Comparison of ENCODE assay signal across 12 cellular contexts in the genomic region with DNA sequence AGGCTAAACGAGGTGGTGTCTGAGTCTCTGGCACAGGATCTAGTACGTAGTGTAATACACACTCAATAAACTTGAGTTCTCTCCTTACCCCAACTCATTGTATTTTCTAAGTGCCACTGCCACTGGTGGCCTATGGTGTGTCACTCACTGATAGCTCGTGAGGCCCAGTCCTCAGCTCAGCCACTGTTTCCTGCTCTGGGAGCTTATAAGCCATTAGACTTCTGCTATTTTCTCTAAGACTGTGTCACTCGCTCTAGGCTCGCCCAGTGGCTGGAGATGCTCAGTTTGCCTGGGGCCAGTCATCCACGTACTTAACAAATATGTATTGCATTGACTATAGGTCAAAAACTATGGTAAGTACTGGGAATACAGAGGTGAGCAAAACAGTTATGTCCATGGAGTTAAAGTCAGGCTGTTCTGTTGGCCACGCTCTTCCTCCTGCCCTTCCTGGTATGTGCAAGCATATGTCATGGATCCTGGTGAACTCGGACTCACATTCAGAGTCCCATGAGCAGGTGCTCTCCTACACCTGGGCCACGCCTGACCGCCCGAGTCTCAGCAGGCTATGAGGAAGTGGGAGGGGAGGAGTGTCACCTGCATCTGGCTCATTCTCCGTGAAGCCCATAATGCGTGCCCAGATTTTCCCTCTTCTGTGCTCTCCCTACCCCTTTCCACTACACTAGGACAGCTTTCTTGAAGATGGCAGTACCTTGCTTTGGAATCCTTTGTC. TPM values are rescaled to one million over a fixed set of nuclear protein-coding genes. Genes with fewer than 3 reads are reported as not detected.
A peak's percentile ranks its signal among the peaks of the same experiment; 100 is the strongest.
DNase-seq lines count a peak whose midpoint lies in the region; ATAC-seq and TF ChIP-seq lines count a peak whose summit lies in the region.
"Had no signal": no experiment of that assay in that cellular context is flagged by ENCODE, and none has a peak within 500 bp of the region (broad histone marks: within the 10 kb centered on the region; RNA-seq: fewer than 3 reads in every experiment).

No MANE protein-coding gene starts in this region.

- ATAC-seq in T-cell (replicated peaks in 1 of 4), result no peak
- peak; percentile 60 for ATAC-seq in esophagus mucosa
- no peak for ATAC-seq in HG03354 (IDR thresholded peaks at IDR 0.05; ENCODE audit: poor library complexity, severe bottlenecking, unreplicated experiment)
- ATAC-seq: body of pancreas, HepG2 had no signal

- no peak overlapping the region for H3K27ac Mint-ChIP-seq in CD14-positive monocyte
- peak overlapping the region; percentile 54 to 71 for H3K27ac Mint-ChIP-seq in T-cell

- POLR2A ChIA-PET in T-cell (lab: Charles Lee), result interaction anchor here in 1 of 2 donors (0.8 kb wide), 1 partner anchor 10 kb away, joined by 4 read pairs; no protein-coding TSS in a partner anchor

- no peak for TF ChIP-seq CTCF in CD14-positive monocyte (IDR thresholded peaks at IDR 0.05)

- H3K36me3 Mint-ChIP-seq in CD14-positive monocyte (peaks cover 28 to 42% of the 10 kb centered on the region in 2 donors), T-cell (peaks cover 41% of the 10 kb centered on the region)

- CTCF ChIA-PET in T-cell (lab: Charles Lee), result interaction anchor here in 1 of 2 donors (1.2 kb wide), 1 partner anchor 25 kb away, joined by 3 read pairs; no protein-coding TSS in a partner anchor

- DNase-seq in CD14-positive monocyte (ENCODE audit: low spot score) (peak; percentile 13), COR-L47 (lab: John Stamatoyannopoulos, UW) (peak; percentile 58), T-cell (no peak), HuH-7 (ENCODE audit: low spot score) (no peak), HK-2 (ENCODE audit: unreplicated experiment) (no peak), AG08396 (ENCODE audit: low spot score) (no peak)
- DNase-seq: GOT3, NCI-H446 had no signal

- H3K9me3 Mint-ChIP-seq in CD14-positive monocyte (no peaks in the 10 kb centered on the region), T-cell (no peaks in the 10 kb centered on the region)

- H3K4me1 Mint-ChIP-seq in CD14-positive monocyte, result peaks cover 5% of the 10 kb centered on the region
- peaks cover 37 to 41% (median 40%) of the 10 kb centered on the region in 3 donors for H3K4me1 Mint-ChIP-seq in T-cell

- intact Hi-C loops in CD14-positive monocyte (cut with micrococcal nuclease), result no loop called here

- H3K4me3 Mint-ChIP-seq in CD14-positive monocyte (no peak overlapping the region), T-cell (no peak overlapping the region)

- H3K27me3 Mint-ChIP-seq in CD14-positive monocyte (ENCODE audit: low read depth in 3 of 3), result peaks cover 0 to 2% (median 0%) of the 10 kb centered on the region in 3 donors
- no peaks in the 10 kb centered on the region for H3K27me3 Mint-ChIP-seq in T-cell

RNA-seq across cellular contexts. Expression of a gene that starts 41.6 kb away (rescaled TPM):
- under 1 TPM in 1 of 2 donors, not detected in 1; 0.36 TPM for polyA plus RNA-seq in CD14-positive monocyte
- total RNA-seq in T-cell (under 1 TPM in 4 of 5 donors, not detected in 1; 0.19 to 0.79 (median 0.49) TPM), esophagus mucosa (51.5 TPM)

RNA-seq across cellular contexts. Expression of a gene that starts 52.6 kb away (rescaled TPM):
- 1 to 10 TPM; 3.2 to 6.7 TPM for polyA plus RNA-seq in CD14-positive monocyte
- total RNA-seq in T-cell, result 1,000 to 10,000 TPM; 1,049 to 1,157 (median 1,125) TPM
- 25.2 TPM for total RNA-seq in esophagus mucosa

Comparison
In these comparisons a context has a peak if more than half of its experiments do, and no peak if none do; other contexts are left out.
1. DNase-seq: peak in CD14-positive monocyte (single experiment) and COR-L47 (single experiment); none in T-cell (0 of 34), HuH-7 (single experiment), HK-2 (single experiment) and AG08396 (single experiment).
2. H3K27ac Mint-ChIP-seq: peak in T-cell (2 of 2); none in CD14-positive monocyte (0 of 7).
3. RNA of a gene that starts 41.6 kb away (total RNA-seq): 51.5 TPM in esophagus mucosa (single experiment); 0.19 to 0.79 TPM in T-cell; every median in the first group is over 10 times any median in the second.
4. RNA of a gene that starts 52.6 kb away (total RNA-seq): 1,049 to 1,157 TPM in T-cell; 25.2 TPM in esophagus mucosa (single experiment); every median in the first group is over 10 times any median in the second.